Comparison of ENCODE assay signal across 18 cellular contexts in genomic region chr13:92717857-92718256, GRCh38.
A peak's percentile ranks its signal among the peaks of the same experiment; 100 is the strongest.
DNase-seq lines count a peak whose midpoint lies in the region; ATAC-seq and TF ChIP-seq lines count a peak whose summit lies in the region.
"Had no signal": no experiment of that assay in that cellular context is flagged by ENCODE, and none has a peak within 500 bp of the region (broad histone marks: within the 10 kb centered on the region; RNA-seq: fewer than 3 reads in every experiment).

No MANE protein-coding gene starts in this region.

- H3K4me3 ChIP-seq in HEK293 (ENCODE audit: low read depth, low read length) (no peak overlapping the region), LNCaP clone FGC (ENCODE audit: low read depth, low read length) (no peak overlapping the region)
- H3K4me3 ChIP-seq: GM12878, GM23338 had no signal

- no peaks in the 10 kb centered on the region for H3K36me3 ChIP-seq in HEK293 (ENCODE audit: control insufficient read depth in 2 of 2, insufficient read depth in 1 of 2, low read length in 2 of 2)

- H3K9me3 ChIP-seq in HEK293 (ENCODE audit: control insufficient read depth, insufficient read depth, low read depth, low read length), result no peaks in the 10 kb centered on the region

- CTCF ChIA-PET in HEK293 (lab: Yijun Ruan, JAX), result no interaction called here

- H3K4me1 ChIP-seq in HEK293 (ENCODE audit: control insufficient read depth, insufficient read depth, low read length), result no peaks in the 10 kb centered on the region

- H3K27ac ChIP-seq in HEK293 (ENCODE audit: extremely low read depth, low read depth, low read length), result no peak overlapping the region

- DNase-seq in NCI-H1092 treated with DMSO at 0.1 percent for 48 hours (lab: John Stamatoyannopoulos, UW), result peak; percentile 24
- no peak for DNase-seq in NCI-H1092 (lab: John Stamatoyannopoulos, UW)
- DNase-seq in LNCaP clone FGC (ENCODE audit: low read depth), result peak; percentile 55
- DNase-seq in NCI-H526 (lab: John Stamatoyannopoulos, UW), result peak; percentile 41 to 65
- DNase-seq in omental fat pad (ENCODE audit: low spot score), result no peak
- DNase-seq: C1 segment of cervical spinal cord, Calu3, COR-L47, DMS79, EL, GDM1, H9 had no signal

- POLR2A ChIA-PET in HEK293 (lab: Yijun Ruan, JAX), result no interaction called here

- no peak for ATAC-seq in omental fat pad (ENCODE audit: low FRiP score)
- no peak for ATAC-seq in GM19455 (IDR thresholded peaks at IDR 0.05; ENCODE audit: unreplicated experiment)
- ATAC-seq in SK-N-SH treated with all-trans-retinoic acid at 6 μM for 48 hours, result no peak
- ATAC-seq: GM12878, GM23338, HCT116 had no signal

- no peak for TF ChIP-seq CTCF in HEK293 (tag by site-specific recombination; IDR thresholded peaks at IDR 0.05)
- TF ChIP-seq CTCF in LNCaP clone FGC (IDR thresholded peaks at IDR 0.05; ENCODE audit: control insufficient read depth, extremely low read depth, insufficient read depth), result no peak
- TF ChIP-seq CTCF in omental fat pad (IDR thresholded peaks at IDR 0.05), result no peak

TF ChIP-seq in HEK293, 187 proteins besides CTCF, POLR2A, EP300 and RAD21:
- TF ChIP-seq TRIM28 (IDR thresholded peaks at IDR 0.05; ENCODE audit: borderline replicate concordance, low read length) (peak; percentile 94), FEZF1 (tag by site-specific recombination; IDR thresholded peaks at IDR 0.05) (peak; percentile 11; the same call in 1 of the 2 replicates), ZNF37A (tag by site-specific recombination; IDR thresholded peaks at IDR 0.05) (no peak)

TF ChIP-seq in SK-N-SH treated with all-trans-retinoic acid at 6 μM for 48 hours, 23 proteins besides CTCF, POLR2A, EP300 and RAD21:
- TF ChIP-seq ISL1 (CRISPR knock-in tag; IDR thresholded peaks at IDR 0.05), result no peak
- no peak for TF ChIP-seq ZC3H10 (CRISPR knock-in tag; IDR thresholded peaks at IDR 0.05)
- TF ChIP-seq PATZ1 (CRISPR knock-in tag; IDR thresholded peaks at IDR 0.05; ENCODE audit: borderline replicate concordance), result no peak
- TF ChIP-seq ESRRG (CRISPR knock-in tag; IDR thresholded peaks at IDR 0.05), result no peak
- no peak for TF ChIP-seq TSHZ2 (CRISPR knock-in tag; IDR thresholded peaks at IDR 0.05)
- no peak for TF ChIP-seq CREB5 (CRISPR knock-in tag; IDR thresholded peaks at IDR 0.05; ENCODE audit: low read depth)
- TF ChIP-seq GLIS3 (CRISPR knock-in tag; IDR thresholded peaks at IDR 0.05), result no peak
- TF ChIP-seq TOX (CRISPR knock-in tag; IDR thresholded peaks at IDR 0.05; ENCODE audit: borderline replicate concordance), result no peak
- no peak for TF ChIP-seq ZFP3 (CRISPR knock-in tag; IDR thresholded peaks at IDR 0.05)

Comparison
In these comparisons a context has a peak if more than half of its experiments do, and no peak if none do; other contexts are left out.
1. DNase-seq: peak in NCI-H1092 treated with DMSO at 0.1 percent for 48 hours (single experiment), LNCaP clone FGC (single experiment) and NCI-H526 (2 of 2); none in NCI-H1092 (single experiment) and omental fat pad (single experiment).